ENCODE assay signal across 12 cellular contexts in genomic region chr10:49299816-49300139, GRCh38. TPM values are rescaled to one million over a fixed set of nuclear protein-coding genes. Genes with fewer than 3 reads are reported as not detected.
DNase-seq lines count a peak whose midpoint lies in the region; ATAC-seq lines count a peak whose summit lies in the region.
"Had no signal": no experiment of that assay in that cellular context is flagged by ENCODE, and none has a peak within 500 bp of the region (broad histone marks: within the 10 kb centered on the region; RNA-seq: fewer than 3 reads in every experiment).

No MANE protein-coding gene starts in this region.

- no peak for DNase-seq in left ventricle myocardium superior
- DNase-seq in NCI-H2171 (lab: John Stamatoyannopoulos, UW): no peak
- no peak for DNase-seq in cortex of kidney (lab: John Stamatoyannopoulos, UW)
- DNase-seq in sciatic nerve (ENCODE audit: low spot score): no peak
- no peak for DNase-seq in RKO (ENCODE audit: low spot score)
- DNase-seq: left colon had no signal

- ATAC-seq in GM18498 (IDR thresholded peaks at IDR 0.05; ENCODE audit: unreplicated experiment): peak; percentile 78
- ATAC-seq in GM21447 (IDR thresholded peaks at IDR 0.05; ENCODE audit: unreplicated experiment): peak; percentile 62
- ATAC-seq in HG03196 (IDR thresholded peaks at IDR 0.05; ENCODE audit: unreplicated experiment): peak; percentile 54
- peak; percentile 3 for ATAC-seq in left ventricle myocardium superior
- no peak for ATAC-seq in sciatic nerve
- ATAC-seq: left colon had no signal

- intact Hi-C loops in left ventricle myocardium superior (cut with micrococcal nuclease): no loop called here
- intact Hi-C loops in sciatic nerve (cut with DNase I): no loop called here

RNA-seq across cellular contexts. Expression of gene C10orf71, which starts 0.8 kb away (rescaled TPM):
- 126 TPM for total RNA-seq in left ventricle myocardium superior
- total RNA-seq in sciatic nerve: 0.18 TPM
- total RNA-seq: bronchial epithelial cell, left colon, NCI-H460, pulmonary artery endothelial cell had no signal

Comparison
In these comparisons a context has a peak if more than half of its experiments do, and no peak if none do; other contexts are left out.
1. RNA of gene C10orf71, which starts 0.8 kb away (total RNA-seq): 126 TPM in left ventricle myocardium superior (single experiment); 0.18 TPM in sciatic nerve (single experiment); every median in the first group is over 100 times any median in the second.